In the genomic region with DNA sequence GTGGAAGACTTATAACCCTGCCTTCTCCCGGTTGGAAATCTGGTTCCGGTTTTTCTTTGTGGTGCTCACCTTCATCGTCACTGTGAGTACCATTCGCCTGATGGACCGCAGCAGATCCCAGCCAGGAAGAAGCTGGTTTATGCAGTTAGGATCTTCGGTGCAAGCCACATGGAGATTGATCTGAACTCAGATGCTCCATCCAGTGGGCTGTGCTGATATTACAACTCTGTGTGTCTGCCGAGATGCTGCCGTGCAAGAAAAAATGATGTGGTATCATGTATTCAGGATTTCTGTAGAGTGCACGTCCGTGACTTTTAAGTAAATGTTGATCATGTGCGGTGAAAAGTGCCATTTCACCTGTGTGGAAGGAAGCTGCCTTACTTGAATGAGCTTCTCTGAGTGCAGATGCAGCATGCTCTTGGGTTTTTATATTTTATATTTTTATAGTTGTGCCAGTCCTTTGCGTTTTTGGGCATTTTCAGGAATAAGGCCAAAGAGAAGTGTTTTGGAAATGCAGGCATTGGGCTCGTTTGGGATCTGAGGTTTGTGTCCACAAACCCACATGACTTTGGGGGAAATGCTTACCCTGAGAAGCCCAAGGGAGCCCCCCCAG, we compare ENCODE assay signal across 8 cellular contexts. TPM values are rescaled to one million over a fixed set of nuclear protein-coding genes. Genes with fewer than 3 reads are reported as not detected.
DNase-seq lines count a peak whose midpoint lies in the region; ATAC-seq, FAIRE-seq and TF ChIP-seq lines count a peak whose summit lies in the region.

No MANE protein-coding gene starts in this region.

- WGBS in A549 (ENCODE audit: missing lambda C conversion rate) = 17% methylated on average over 13 of the region's 13 CpGs

- TF ChIP-seq EP300 in A549 (IDR thresholded peaks at IDR 0.05) = no peak

- peaks cover 44% of the 10 kb centered on the region for H3K36me3 Mint-ChIP-seq in WTC11

- H3K4me1 ChIP-seq in A549 = no peaks in the 10 kb centered on the region

- H3K9me3 Mint-ChIP-seq in WTC11 = no peaks in the 10 kb centered on the region

- TF ChIP-seq CTCF in A549 (IDR thresholded peaks at IDR 0.05) (peak; percentile 59), GM13977 (IDR thresholded peaks at IDR 0.05; ENCODE audit: extremely low read depth, insufficient read depth, missing control alignments) (peak; percentile 80), WTC11 (IDR thresholded peaks at IDR 0.05) (peak; percentile 63)

- POLR2A ChIA-PET in A549 (lab: Yijun Ruan, JAX) = no interaction called here
- POLR2A ChIA-PET in WTC11 (lab: Charles Lee) = no interaction called here

- H3K27me3 Mint-ChIP-seq in WTC11 (ENCODE audit: low read depth) = no peaks in the 10 kb centered on the region

- in situ Hi-C loops in GM13977 (cut with MboI; ENCODE audit: low pct_unique_long_range_greater_than_20kb, low sequenced_read_pairs, unreplicated experiment) = loop anchor here (10.0 kb wide), 1 partner anchor 391 kb away; no protein-coding TSS in a partner anchor

- FAIRE-seq in A549 (lab: Jason Lieb, UNC) = peak; percentile 54

- H3K4me3 Mint-ChIP-seq in WTC11 = no peak overlapping the region

- TF ChIP-seq RAD21 in A549 (conservative IDR thresholded peaks at IDR 0.05 in 1 of 2, IDR thresholded peaks at IDR 0.05 in 1 of 2) = peak; percentile 55 to 58

- peak; percentile 59 to 73 for DNase-seq in A549 (ENCODE audit: low read depth in 1 of 2, low spot score in 1 of 2)
- DNase-seq in GM13977 (ENCODE audit: low spot score) = peak; percentile 79
- DNase-seq in NCI-H2171 treated with DMSO at 0.1 percent for 48 hours (lab: John Stamatoyannopoulos, UW) = peak; percentile 84
- peak; percentile 82 for DNase-seq in WTC11 (ENCODE audit: low spot score)
- DNase-seq in cerebellar cortex (ENCODE audit: low spot score) = peak; percentile 82
- DNase-seq in kidney tubule cell (ENCODE audit: low spot score) = peak; percentile 80
- peak; percentile 41 to 52 for DNase-seq in stimulated activated CD4-positive, alpha-beta T cell treated with anti-CD3 and anti-CD28 coated beads, Interleukin-2, amount 100 ng/mL, for 48 hours

- no peak overlapping the region; the same call in 2 of the 3 replicates for H3K4me2 ChIP-seq in A549

- H3K4me3 ChIP-seq in A549 = no peak overlapping the region

- peak; percentile 81 to 92 for ATAC-seq in A549
- peak; percentile 97 for ATAC-seq in WTC11
- no peak for ATAC-seq in HG03460 (IDR thresholded peaks at IDR 0.05; ENCODE audit: unreplicated experiment)

- H3K27ac Mint-ChIP-seq in WTC11 = peak overlapping the region; percentile 32; the same call in 1 of the 2 replicates

- CTCF ChIA-PET in A549 (lab: Yijun Ruan, JAX) (interaction anchor here (0.6 to 5.2 kb wide), 29 partner anchors 10 to 500 kb away, joined by 3 to 34 read pairs (median 4); no protein-coding TSS in a partner anchor), WTC11 (lab: Charles Lee) (interaction anchor here (0.6 to 2.4 kb wide), 14 partner anchors 10 to 399 kb away, joined by 3 to 24 read pairs (median 4); partner anchors contain the start of genes DYNLT1 and TMEM181)

- no peak for TF ChIP-seq POLR2A in A549 (IDR thresholded peaks at IDR 0.05; ENCODE audit: low read length)

- H3K4me1 Mint-ChIP-seq in WTC11 = no peaks in the 10 kb centered on the region

- H3K27ac ChIP-seq in A549 = no peak overlapping the region

- no peaks in the 10 kb centered on the region for H3K9me3 ChIP-seq in A549

TF ChIP-seq in A549, 52 proteins besides CTCF, POLR2A, EP300 and RAD21:
- TF ChIP-seq, protein P1, sequence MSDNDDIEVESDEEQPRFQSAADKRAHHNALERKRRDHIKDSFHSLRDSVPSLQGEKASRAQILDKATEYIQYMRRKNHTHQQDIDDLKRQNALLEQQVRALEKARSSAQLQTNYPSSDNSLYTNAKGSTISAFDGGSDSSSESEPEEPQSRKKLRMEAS (IDR thresholded peaks at IDR 0.05) = peak; percentile 44; the same call in 1 of the 2 replicates
- TF ChIP-seq SMC3 (IDR thresholded peaks at IDR 0.05) = peak; percentile 67
- no peak for TF ChIP-seq MAFK (IDR thresholded peaks at IDR 0.05; ENCODE audit: partially characterized antibody)

TF ChIP-seq in WTC11, 78 proteins besides CTCF, POLR2A, EP300 and RAD21:
- TF ChIP-seq ZNF281 (CRISPR knock-in tag; IDR thresholded peaks at IDR 0.05) = no peak
- TF ChIP-seq ZNF416 (CRISPR knock-in tag; IDR thresholded peaks at IDR 0.05) = no peak

RNA-seq across cellular contexts. Expression of gene DYNLT1, which starts 39.2 kb away (rescaled TPM):
- polyA plus RNA-seq in A549 (2011; rRNA removed) (174 and 232 TPM in 2 replicates), A549 (2017; fragmentation: RNase III; extraction: RNeasy Plus Mini Kit Qiagen cat#74134 plus additional on column Dnase treatment) (130 to 136 TPM (median 133 TPM) in 3 replicates)
- polyA plus RNA-seq in A549 (2012; cell fraction: cytosol; rRNA removed) = 101 and 110 TPM in 2 replicates
- polyA plus RNA-seq in A549 (2012; cell fraction: nucleus; rRNA removed) = 33.4 and 56.6 TPM in 2 replicates
- polyA minus RNA-seq in A549 (2011; rRNA and poly(A)+ RNA removed) = 51.4 and 52.3 TPM in 2 replicates
- 79.0 to 98.1 TPM (median 91.8 TPM) in 3 replicates for total RNA-seq in WTC11 (2021)

RNA-seq across cellular contexts. Expression of gene SYTL3, which starts 44.5 kb away (rescaled TPM):
- polyA plus RNA-seq in A549 (2011; rRNA removed) (0.63 and 1.1 TPM in 2 replicates), A549 (2017; fragmentation: RNase III; extraction: RNeasy Plus Mini Kit Qiagen cat#74134 plus additional on column Dnase treatment) (0.89 to 1.0 TPM (median 0.92 TPM) in 3 replicates)
- 0.49 TPM in 2 replicates for polyA plus RNA-seq in A549 (2012; cell fraction: cytosol; rRNA removed)
- polyA plus RNA-seq in A549 (2012; cell fraction: nucleus; rRNA removed) = 0.31 and 0.50 TPM in 2 replicates
- 0.66 and 0.68 TPM in 2 replicates for polyA minus RNA-seq in A549 (2011; rRNA and poly(A)+ RNA removed)
- 0.27 to 0.39 TPM (median 0.28 TPM) in 3 replicates for total RNA-seq in WTC11 (2021)

RNA-seq across cellular contexts. Expression of gene TMEM181, which starts 45.5 kb away (rescaled TPM):
- 19.9 and 21.1 TPM in 2 replicates for polyA plus RNA-seq in A549 (2011; rRNA removed)
- 5.8 and 7.1 TPM in 2 replicates for polyA plus RNA-seq in A549 (2012; cell fraction: cytosol; rRNA removed)
- polyA plus RNA-seq in A549 (2012; cell fraction: nucleus; rRNA removed) = 6.3 and 11.2 TPM in 2 replicates
- polyA plus RNA-seq in A549 (2017; fragmentation: RNase III; extraction: RNeasy Plus Mini Kit Qiagen cat#74134 plus additional on column Dnase treatment) = 11.6 to 12.1 TPM (median 11.8 TPM) in 3 replicates
- polyA minus RNA-seq in A549 (2011; rRNA and poly(A)+ RNA removed) = 12.7 and 12.9 TPM in 2 replicates
- 18.8 to 22.1 TPM (median 21.2 TPM) in 3 replicates for total RNA-seq in WTC11 (2021)
